In the genomic region with DNA sequence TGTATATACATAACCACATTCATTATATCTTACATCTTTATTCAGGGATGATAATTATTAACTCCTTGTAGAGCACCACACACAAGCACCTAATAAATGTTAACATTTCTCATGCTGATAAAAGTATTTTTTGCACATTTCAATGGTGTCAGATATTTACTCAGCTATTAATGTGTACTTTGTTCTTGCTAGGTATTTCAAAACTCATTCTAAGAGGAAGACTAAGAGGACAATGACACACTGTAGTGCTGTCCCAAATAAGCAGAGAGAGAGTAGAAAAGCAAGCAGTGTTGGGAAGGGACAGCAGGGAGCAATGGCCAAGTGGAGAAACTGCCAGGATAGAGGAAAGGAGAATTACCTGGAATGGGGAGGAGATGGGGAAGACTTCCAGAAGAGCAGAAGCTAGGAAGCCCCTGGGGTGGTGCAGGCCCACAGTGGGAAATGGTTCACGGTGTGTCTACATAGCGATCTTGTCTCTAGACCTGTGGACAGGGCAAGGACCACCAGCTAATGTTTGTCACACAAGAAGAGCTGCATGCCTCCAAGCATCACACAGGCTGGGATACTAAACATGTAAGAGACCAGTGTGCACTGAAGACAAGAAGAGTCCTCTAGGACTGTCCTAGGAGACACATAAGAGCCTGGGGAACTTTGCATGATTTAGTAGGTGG, we compare ENCODE assay signal across 1 cellular context.
TF ChIP-seq lines count a peak whose summit lies in the region.

No MANE protein-coding gene starts in this region.

TF ChIP-seq in HepG2, 621 proteins besides CTCF, POLR2A, EP300 and RAD21 (continued from another document and continues in another):
- TF ChIP-seq ARNTL (CRISPR knock-in tag; IDR thresholded peaks at IDR 0.05): no peak
- no peak for TF ChIP-seq ZNF282 (IDR thresholded peaks at IDR 0.05; ENCODE audit: partially characterized antibody)
- peak; percentile 68 for TF ChIP-seq KAT8 (CRISPR knock-in tag; IDR thresholded peaks at IDR 0.05)
- no peak for TF ChIP-seq ZNF136 (CRISPR knock-in tag; IDR thresholded peaks at IDR 0.05; ENCODE audit: low read depth)
- TF ChIP-seq CEBPB (IDR thresholded peaks at IDR 0.05; ENCODE audit: borderline replicate concordance, low read depth, low read length): peak; percentile 73
- no peak for TF ChIP-seq ATF7-NPFF (CRISPR knock-in tag; IDR thresholded peaks at IDR 0.05; ENCODE audit: low read depth)
- TF ChIP-seq ZNF703 (CRISPR knock-in tag; IDR thresholded peaks at IDR 0.05; ENCODE audit: borderline replicate concordance): no peak
- 0 out of 2 replicates have a peak, but pooled peaks have one; percentile 59 for TF ChIP-seq MBD4 (IDR thresholded peaks at IDR 0.05; ENCODE audit: borderline replicate concordance, low read length)
- peak; percentile 87 for TF ChIP-seq HNF4A (CRISPR knock-in tag; IDR thresholded peaks at IDR 0.05)
- no peak for TF ChIP-seq ZFX (CRISPR knock-in tag; IDR thresholded peaks at IDR 0.05; ENCODE audit: low read depth)
- TF ChIP-seq KAT7 (CRISPR knock-in tag; IDR thresholded peaks at IDR 0.05; ENCODE audit: borderline replicate concordance): no peak
- TF ChIP-seq ARHGAP35 (CRISPR knock-in tag; IDR thresholded peaks at IDR 0.05; ENCODE audit: borderline replicate concordance): no peak
- TF ChIP-seq, protein P1, sequence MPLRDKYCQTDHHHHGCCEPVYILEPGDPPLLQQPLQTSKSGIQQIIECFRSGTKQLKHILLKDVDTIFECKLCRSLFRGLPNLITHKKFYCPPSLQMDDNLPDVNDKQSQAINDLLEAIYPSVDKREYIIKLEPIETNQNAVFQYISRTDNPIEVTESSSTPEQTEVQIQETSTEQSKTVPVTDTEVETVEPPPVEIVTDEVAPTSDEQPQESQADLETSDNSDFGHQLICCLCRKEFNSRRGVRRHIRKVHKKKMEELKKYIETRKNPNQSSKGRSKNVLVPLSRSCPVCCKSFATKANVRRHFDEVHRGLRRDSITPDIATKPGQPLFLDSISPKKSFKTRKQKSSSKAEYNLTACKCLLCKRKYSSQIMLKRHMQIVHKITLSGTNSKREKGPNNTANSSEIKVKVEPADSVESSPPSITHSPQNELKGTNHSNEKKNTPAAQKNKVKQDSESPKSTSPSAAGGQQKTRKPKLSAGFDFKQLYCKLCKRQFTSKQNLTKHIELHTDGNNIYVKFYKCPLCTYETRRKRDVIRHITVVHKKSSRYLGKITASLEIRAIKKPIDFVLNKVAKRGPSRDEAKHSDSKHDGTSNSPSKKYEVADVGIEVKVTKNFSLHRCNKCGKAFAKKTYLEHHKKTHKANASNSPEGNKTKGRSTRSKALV (CRISPR knock-in tag; IDR thresholded peaks at IDR 0.05): no peak
- no peak for TF ChIP-seq ISX (CRISPR knock-in tag; conservative IDR thresholded peaks at IDR 0.05)
- TF ChIP-seq, protein P2, sequence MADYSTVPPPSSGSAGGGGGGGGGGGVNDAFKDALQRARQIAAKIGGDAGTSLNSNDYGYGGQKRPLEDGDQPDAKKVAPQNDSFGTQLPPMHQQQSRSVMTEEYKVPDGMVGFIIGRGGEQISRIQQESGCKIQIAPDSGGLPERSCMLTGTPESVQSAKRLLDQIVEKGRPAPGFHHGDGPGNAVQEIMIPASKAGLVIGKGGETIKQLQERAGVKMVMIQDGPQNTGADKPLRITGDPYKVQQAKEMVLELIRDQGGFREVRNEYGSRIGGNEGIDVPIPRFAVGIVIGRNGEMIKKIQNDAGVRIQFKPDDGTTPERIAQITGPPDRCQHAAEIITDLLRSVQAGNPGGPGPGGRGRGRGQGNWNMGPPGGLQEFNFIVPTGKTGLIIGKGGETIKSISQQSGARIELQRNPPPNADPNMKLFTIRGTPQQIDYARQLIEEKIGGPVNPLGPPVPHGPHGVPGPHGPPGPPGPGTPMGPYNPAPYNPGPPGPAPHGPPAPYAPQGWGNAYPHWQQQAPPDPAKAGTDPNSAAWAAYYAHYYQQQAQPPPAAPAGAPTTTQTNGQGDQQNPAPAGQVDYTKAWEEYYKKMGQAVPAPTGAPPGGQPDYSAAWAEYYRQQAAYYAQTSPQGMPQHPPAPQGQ (CRISPR knock-in tag; IDR thresholded peaks at IDR 0.05; ENCODE audit: borderline replicate concordance): no peak
- TF ChIP-seq ZNF773 (CRISPR knock-in tag; IDR thresholded peaks at IDR 0.05; ENCODE audit: borderline replicate concordance): no peak
- peak; percentile 89; the same call in 1 of the 2 replicates for TF ChIP-seq SATB2 (CRISPR knock-in tag; IDR thresholded peaks at IDR 0.05)
- TF ChIP-seq ZSCAN22 (CRISPR knock-in tag; IDR thresholded peaks at IDR 0.05): no peak
- TF ChIP-seq, protein P3, sequence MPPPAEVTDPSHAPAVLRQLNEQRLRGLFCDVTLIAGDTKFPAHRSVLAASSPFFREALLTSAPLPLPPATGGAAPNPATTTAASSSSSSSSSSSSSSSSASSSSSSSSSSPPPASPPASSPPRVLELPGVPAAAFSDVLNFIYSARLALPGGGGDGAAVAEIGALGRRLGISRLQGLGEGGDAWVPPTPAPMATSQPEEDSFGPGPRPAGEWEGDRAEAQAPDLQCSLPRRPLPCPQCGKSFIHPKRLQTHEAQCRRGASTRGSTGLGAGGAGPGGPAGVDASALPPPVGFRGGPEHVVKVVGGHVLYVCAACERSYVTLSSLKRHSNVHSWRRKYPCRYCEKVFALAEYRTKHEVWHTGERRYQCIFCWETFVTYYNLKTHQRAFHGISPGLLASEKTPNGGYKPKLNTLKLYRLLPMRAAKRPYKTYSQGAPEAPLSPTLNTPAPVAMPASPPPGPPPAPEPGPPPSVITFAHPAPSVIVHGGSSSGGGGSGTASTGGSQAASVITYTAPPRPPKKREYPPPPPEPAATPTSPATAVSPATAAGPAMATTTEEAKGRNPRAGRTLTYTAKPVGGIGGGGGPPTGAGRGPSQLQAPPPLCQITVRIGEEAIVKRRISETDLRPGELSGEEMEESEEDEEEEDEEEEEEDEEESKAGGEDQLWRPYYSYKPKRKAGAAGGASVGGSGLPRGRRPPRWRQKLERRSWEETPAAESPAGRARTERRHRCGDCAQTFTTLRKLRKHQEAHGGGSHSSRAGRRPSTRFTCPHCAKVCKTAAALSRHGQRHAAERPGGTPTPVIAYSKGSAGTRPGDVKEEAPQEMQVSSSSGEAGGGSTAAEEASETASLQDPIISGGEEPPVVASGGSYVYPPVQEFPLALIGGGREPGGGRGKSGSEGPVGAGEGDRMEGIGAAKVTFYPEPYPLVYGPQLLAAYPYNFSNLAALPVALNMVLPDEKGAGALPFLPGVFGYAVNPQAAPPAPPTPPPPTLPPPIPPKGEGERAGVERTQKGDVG (CRISPR knock-in tag; IDR thresholded peaks at IDR 0.05; ENCODE audit: borderline replicate concordance): no peak
- TF ChIP-seq, protein P4, sequence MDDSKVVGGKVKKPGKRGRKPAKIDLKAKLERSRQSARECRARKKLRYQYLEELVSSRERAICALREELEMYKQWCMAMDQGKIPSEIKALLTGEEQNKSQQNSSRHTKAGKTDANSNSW (CRISPR knock-in tag; IDR thresholded peaks at IDR 0.05; ENCODE audit: borderline replicate concordance): no peak
- peak; percentile 79 for TF ChIP-seq SRF (IDR thresholded peaks at IDR 0.05; ENCODE audit: low read depth, low read length)
- TF ChIP-seq, protein P5, sequence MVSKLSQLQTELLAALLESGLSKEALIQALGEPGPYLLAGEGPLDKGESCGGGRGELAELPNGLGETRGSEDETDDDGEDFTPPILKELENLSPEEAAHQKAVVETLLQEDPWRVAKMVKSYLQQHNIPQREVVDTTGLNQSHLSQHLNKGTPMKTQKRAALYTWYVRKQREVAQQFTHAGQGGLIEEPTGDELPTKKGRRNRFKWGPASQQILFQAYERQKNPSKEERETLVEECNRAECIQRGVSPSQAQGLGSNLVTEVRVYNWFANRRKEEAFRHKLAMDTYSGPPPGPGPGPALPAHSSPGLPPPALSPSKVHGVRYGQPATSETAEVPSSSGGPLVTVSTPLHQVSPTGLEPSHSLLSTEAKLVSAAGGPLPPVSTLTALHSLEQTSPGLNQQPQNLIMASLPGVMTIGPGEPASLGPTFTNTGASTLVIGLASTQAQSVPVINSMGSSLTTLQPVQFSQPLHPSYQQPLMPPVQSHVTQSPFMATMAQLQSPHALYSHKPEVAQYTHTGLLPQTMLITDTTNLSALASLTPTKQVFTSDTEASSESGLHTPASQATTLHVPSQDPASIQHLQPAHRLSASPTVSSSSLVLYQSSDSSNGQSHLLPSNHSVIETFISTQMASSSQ (IDR thresholded peaks at IDR 0.05; ENCODE audit: low read depth): peak; percentile 80
- TF ChIP-seq, protein P5 (CRISPR knock-in tag; IDR thresholded peaks at IDR 0.05; ENCODE audit: borderline replicate concordance): peak; percentile 84; the same call in 1 of the 2 replicates
- TF ChIP-seq, protein P6, sequence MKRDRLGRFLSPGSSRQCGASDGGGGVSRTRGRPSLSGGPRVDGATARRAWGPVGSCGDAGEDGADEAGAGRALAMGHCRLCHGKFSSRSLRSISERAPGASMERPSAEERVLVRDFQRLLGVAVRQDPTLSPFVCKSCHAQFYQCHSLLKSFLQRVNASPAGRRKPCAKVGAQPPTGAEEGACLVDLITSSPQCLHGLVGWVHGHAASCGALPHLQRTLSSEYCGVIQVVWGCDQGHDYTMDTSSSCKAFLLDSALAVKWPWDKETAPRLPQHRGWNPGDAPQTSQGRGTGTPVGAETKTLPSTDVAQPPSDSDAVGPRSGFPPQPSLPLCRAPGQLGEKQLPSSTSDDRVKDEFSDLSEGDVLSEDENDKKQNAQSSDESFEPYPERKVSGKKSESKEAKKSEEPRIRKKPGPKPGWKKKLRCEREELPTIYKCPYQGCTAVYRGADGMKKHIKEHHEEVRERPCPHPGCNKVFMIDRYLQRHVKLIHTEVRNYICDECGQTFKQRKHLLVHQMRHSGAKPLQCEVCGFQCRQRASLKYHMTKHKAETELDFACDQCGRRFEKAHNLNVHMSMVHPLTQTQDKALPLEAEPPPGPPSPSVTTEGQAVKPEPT (CRISPR knock-in tag; IDR thresholded peaks at IDR 0.05; ENCODE audit: low read depth): no peak
- TF ChIP-seq HOXA7 (CRISPR knock-in tag; IDR thresholded peaks at IDR 0.05): no peak
- TF ChIP-seq TAF15 (IDR thresholded peaks at IDR 0.05; ENCODE audit: low read depth, low read length, poor library complexity, severe bottlenecking): no peak
- no peak for TF ChIP-seq BRCA1 (CRISPR knock-in tag; IDR thresholded peaks at IDR 0.05)
- TF ChIP-seq ZNF607 (CRISPR knock-in tag; IDR thresholded peaks at IDR 0.05; ENCODE audit: borderline replicate concordance): no peak
- TF ChIP-seq KDM5A (IDR thresholded peaks at IDR 0.05; ENCODE audit: borderline replicate concordance, low read length): no peak
- no peak for TF ChIP-seq JUN (CRISPR knock-in tag; IDR thresholded peaks at IDR 0.05)
- TF ChIP-seq, protein P7, sequence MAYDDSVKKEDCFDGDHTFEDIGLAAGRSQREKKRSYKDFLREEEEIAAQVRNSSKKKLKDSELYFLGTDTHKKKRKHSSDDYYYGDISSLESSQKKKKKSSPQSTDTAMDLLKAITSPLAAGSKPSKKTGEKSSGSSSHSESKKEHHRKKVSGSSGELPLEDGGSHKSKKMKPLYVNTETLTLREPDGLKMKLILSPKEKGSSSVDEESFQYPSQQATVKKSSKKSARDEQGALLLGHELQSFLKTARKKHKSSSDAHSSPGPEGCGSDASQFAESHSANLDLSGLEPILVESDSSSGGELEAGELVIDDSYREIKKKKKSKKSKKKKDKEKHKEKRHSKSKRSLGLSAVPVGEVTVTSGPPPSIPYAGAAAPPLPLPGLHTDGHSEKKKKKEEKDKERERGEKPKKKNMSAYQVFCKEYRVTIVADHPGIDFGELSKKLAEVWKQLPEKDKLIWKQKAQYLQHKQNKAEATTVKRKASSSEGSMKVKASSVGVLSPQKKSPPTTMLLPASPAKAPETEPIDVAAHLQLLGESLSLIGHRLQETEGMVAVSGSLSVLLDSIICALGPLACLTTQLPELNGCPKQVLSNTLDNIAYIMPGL (CRISPR knock-in tag; IDR thresholded peaks at IDR 0.05; ENCODE audit: borderline replicate concordance in 1 of 2, low read depth in 1 of 2): no peak
- TF ChIP-seq ZNF883 (CRISPR knock-in tag; IDR thresholded peaks at IDR 0.05; ENCODE audit: not compliant biosample characterization): no peak
- TF ChIP-seq, protein P8, sequence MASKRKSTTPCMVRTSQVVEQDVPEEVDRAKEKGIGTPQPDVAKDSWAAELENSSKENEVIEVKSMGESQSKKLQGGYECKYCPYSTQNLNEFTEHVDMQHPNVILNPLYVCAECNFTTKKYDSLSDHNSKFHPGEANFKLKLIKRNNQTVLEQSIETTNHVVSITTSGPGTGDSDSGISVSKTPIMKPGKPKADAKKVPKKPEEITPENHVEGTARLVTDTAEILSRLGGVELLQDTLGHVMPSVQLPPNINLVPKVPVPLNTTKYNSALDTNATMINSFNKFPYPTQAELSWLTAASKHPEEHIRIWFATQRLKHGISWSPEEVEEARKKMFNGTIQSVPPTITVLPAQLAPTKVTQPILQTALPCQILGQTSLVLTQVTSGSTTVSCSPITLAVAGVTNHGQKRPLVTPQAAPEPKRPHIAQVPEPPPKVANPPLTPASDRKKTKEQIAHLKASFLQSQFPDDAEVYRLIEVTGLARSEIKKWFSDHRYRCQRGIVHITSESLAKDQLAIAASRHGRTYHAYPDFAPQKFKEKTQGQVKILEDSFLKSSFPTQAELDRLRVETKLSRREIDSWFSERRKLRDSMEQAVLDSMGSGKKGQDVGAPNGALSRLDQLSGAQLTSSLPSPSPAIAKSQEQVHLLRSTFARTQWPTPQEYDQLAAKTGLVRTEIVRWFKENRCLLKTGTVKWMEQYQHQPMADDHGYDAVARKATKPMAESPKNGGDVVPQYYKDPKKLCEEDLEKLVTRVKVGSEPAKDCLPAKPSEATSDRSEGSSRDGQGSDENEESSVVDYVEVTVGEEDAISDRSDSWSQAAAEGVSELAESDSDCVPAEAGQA (IDR thresholded peaks at IDR 0.05; ENCODE audit: low read depth): no peak
- TF ChIP-seq, protein P8 (CRISPR knock-in tag; IDR thresholded peaks at IDR 0.05; ENCODE audit: borderline replicate concordance): no peak
